In genomic region chr11:125638315-125638714, GRCh38 we compare ENCODE assay signal across 25 cellular contexts. TPM values are rescaled to one million over a fixed set of nuclear protein-coding genes. Genes with fewer than 3 reads are reported as not detected.
"Had no signal": no experiment of that assay in that cellular context is flagged by ENCODE, and none has a peak within 500 bp of the region (broad histone marks: within the 10 kb centered on the region; RNA-seq: fewer than 3 reads in every experiment).

No MANE protein-coding gene starts in this region.

- H3K4me1 ChIP-seq: body of pancreas, heart right ventricle, parathyroid adenoma, stomach, suprapubic skin, tibial nerve had no signal

- H3K9me3 ChIP-seq: body of pancreas, heart right ventricle, stomach, suprapubic skin, tibial nerve had no signal

- H3K27me3 ChIP-seq: body of pancreas, cardiac muscle cell, heart right ventricle, stomach, suprapubic skin, tibial nerve had no signal

- H3K27ac ChIP-seq: body of pancreas, cardiac muscle cell, epithelial cell of prostate, heart right ventricle, parathyroid adenoma, stomach, suprapubic skin, tibial nerve, VCaP had no signal

- ATAC-seq: activated CD8-positive, alpha-beta T cell treated with anti-CD3 and anti-CD28 coated beads, Interleukin-2, amount 10 ng/mL, durations not matched to agents 7 days and 5 days; body of pancreas; heart right ventricle; sciatic nerve; stimulated activated memory B cell treated with anti-CD40 and anti-IgM and Interleukin-4, amounts not matched to agents 10 μg/mL and 1 μg/mL and 100 μg/mL, for 72 hours had no signal

- H3K9ac ChIP-seq: parathyroid adenoma had no signal

- H3K4me3 ChIP-seq: body of pancreas, cardiac muscle cell, heart right ventricle, smooth muscle cell, stomach, suprapubic skin, tibial nerve had no signal

- H2AFZ ChIP-seq: parathyroid adenoma had no signal

- H3K4me2 ChIP-seq: smooth muscle cell had no signal

- DNase-seq: activated CD4-positive, alpha-beta T cell treated with anti-CD3 and anti-CD28 coated beads for 1 hour; activated CD4-positive, alpha-beta T cell treated with anti-CD3 and anti-CD28 coated beads, Interleukin-2, amount 50 U/mL, for 1 hour; activated CD8-positive, alpha-beta T cell treated with anti-CD3 and anti-CD28 coated beads, Interleukin-2, amount 10 ng/mL, durations not matched to agents 7 days and 5 days; activated gamma-delta T cell treated with Interleukin-2 at 50 U/mL for 16 hours; activated T-cell treated with anti-CD3 and anti-CD28 coated beads, Interleukin-2, amount 50 U/mL, for 1 hour; anterior cingulate cortex; body of pancreas; heart right ventricle; nucleus accumbens; stimulated activated CD4-positive, alpha-beta T cell treated with anti-CD3 and anti-CD28 coated beads, Interleukin-15, amount 100 ng/mL, for 24 hours; stomach had no signal

RNA-seq across cellular contexts. Expression of gene ACRV1, which starts 42.3 kb away (rescaled TPM):
- total RNA-seq: activated CD8-positive, alpha-beta T cell treated with anti-CD3 and anti-CD28 coated beads, Interleukin-2, amount 10 ng/mL, durations not matched to agents 7 days and 5 days; body of pancreas; cardiac muscle cell; fibroblast of villous mesenchyme; heart right ventricle; kidney epithelial cell; lower leg skin; mononuclear cell; sciatic nerve; smooth muscle cell; stomach; suprapubic skin; tibial nerve; urinary bladder had no signal
- polyA plus RNA-seq: heart right ventricle, stomach had no signal
